30 cellular contexts compared by ENCODE assay signal in the genomic region with DNA sequence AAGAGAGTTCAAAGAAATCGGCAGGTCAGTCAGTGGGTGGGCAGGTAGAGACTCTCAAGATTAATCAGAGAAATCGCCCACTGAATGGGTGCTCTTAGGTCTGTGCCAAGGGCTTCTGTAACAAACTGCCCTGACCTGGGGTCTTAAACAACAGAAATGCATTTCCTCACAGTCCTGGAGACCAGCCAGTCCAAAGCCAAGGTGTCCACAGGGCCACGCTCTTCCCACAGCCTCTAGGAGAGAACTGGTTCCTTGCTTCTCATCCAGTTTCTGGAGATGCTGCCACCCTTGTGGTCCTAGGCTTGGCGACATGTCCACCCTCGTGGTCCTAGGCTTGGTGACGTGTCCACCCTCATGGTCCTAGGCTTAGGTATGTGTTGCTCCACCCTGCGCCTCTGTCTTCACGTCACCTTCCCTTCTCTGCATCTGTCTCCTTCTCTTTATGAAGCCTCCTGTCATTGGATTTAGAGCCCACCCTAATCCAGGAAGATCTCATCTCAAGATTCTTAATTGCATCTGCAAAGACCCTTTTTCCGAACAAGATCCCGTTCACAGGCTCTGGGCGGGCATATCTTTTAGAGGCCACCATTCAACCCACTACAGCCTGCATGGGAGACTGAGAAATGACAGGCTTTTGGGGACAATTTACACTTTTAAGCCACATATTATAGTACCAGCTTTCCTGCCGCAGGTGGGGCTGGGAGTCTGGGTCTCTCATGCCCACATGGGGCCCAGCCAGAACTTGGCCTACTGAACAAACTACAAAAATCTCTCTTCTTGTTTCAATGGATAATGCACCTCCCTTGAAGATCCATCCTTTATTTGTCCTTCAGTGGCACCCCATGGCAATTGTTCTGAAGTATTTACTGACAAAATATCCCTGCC.
"Had no signal": no experiment of that assay in that cellular context is flagged by ENCODE, and none has a peak within 500 bp of the region (broad histone marks: within the 10 kb centered on the region; RNA-seq: fewer than 3 reads in every experiment).

No MANE protein-coding gene starts in this region.

- H3K4me1 ChIP-seq: gastrocnemius medialis, lower lobe of right lung, prostate gland, tibial nerve had no signal

- H3K4me1 Mint-ChIP-seq: activated naive CD4-positive, alpha-beta T cell treated with anti-CD3 and anti-CD28 coated beads, Interleukin-2, amount 50 U/mL, for 24 hours; activated naive CD8-positive, alpha-beta T cell treated with anti-CD3 and anti-CD28 coated beads, Interleukin-2, amount 50 U/mL, for 24 hours; central memory CD8-positive, alpha-beta T cell; immature natural killer cell had no signal

- H3K27me3 ChIP-seq: gastrocnemius medialis, neutrophil, ovary, tibial nerve had no signal

- H3K4me3 Mint-ChIP-seq: activated naive CD4-positive, alpha-beta T cell treated with anti-CD3 and anti-CD28 coated beads, Interleukin-2, amount 50 U/mL, for 24 hours; activated naive CD8-positive, alpha-beta T cell treated with anti-CD3 and anti-CD28 coated beads, Interleukin-2, amount 50 U/mL, for 24 hours; activated T-cell treated with anti-CD3 and anti-CD28 coated beads, Interleukin-2, amount 50 U/mL, for 4 hours; central memory CD8-positive, alpha-beta T cell; immature natural killer cell; nephron; T-helper 2 cell treated with Interferon-gamma antibody and Interleukin-4, amounts not matched to agents 5 μg/mL and 100 μg/mL, for 36 hours had no signal

- H3K4me3 ChIP-seq: gastrocnemius medialis, lower lobe of right lung, mucosa of descending colon, ovary, prostate gland, tibial nerve had no signal

- H3K9me3 ChIP-seq: gastrocnemius medialis, lower lobe of right lung, mucosa of descending colon, neutrophil, ovary, prostate gland had no signal

- ATAC-seq: activated naive CD8-positive, alpha-beta T cell treated with anti-CD3 and anti-CD28 coated beads, Interleukin-2, amount 50 U/mL, for 24 hours; activated T-cell treated with anti-CD3 and anti-CD28 coated beads, Interleukin-2, amount 50 U/mL, for 4 hours; gastrocnemius medialis; left lobe of liver; mucosa of descending colon had no signal

- H3K27ac ChIP-seq: gastrocnemius medialis, lower lobe of right lung, neutrophil, ovary, prostate gland, tibial nerve had no signal

- H3K36me3 Mint-ChIP-seq: activated naive CD4-positive, alpha-beta T cell treated with anti-CD3 and anti-CD28 coated beads, Interleukin-2, amount 50 U/mL, for 24 hours; immature natural killer cell had no signal

- H3K27ac Mint-ChIP-seq: activated naive CD4-positive, alpha-beta T cell treated with anti-CD3 and anti-CD28 coated beads, Interleukin-2, amount 50 U/mL, for 24 hours; activated naive CD8-positive, alpha-beta T cell treated with anti-CD3 and anti-CD28 coated beads, Interleukin-2, amount 50 U/mL, for 24 hours; activated T-helper 2 cell treated with anti-CD3 and anti-CD28 coated beads, Interferon-gamma antibody, Interleukin-2, Interleukin-4, amounts not matched to agents 10 μg/mL and 5 μg/mL and 100 μg/mL, durations not matched to agents 14 hours and 24 hours and 36 hours; immature natural killer cell; nephron; T-helper 2 cell treated with Interferon-gamma antibody and Interleukin-4, amounts not matched to agents 5 μg/mL and 100 μg/mL, for 36 hours had no signal

- H3K9me3 Mint-ChIP-seq: activated naive CD4-positive, alpha-beta T cell treated with anti-CD3 and anti-CD28 coated beads, Interleukin-2, amount 50 U/mL, for 24 hours; activated naive CD8-positive, alpha-beta T cell treated with anti-CD3 and anti-CD28 coated beads, Interleukin-2, amount 50 U/mL, for 24 hours; activated T-helper 2 cell treated with anti-CD3 and anti-CD28 coated beads, Interferon-gamma antibody, Interleukin-2, Interleukin-4, amounts not matched to agents 10 μg/mL and 5 μg/mL and 100 μg/mL, durations not matched to agents 14 hours and 24 hours and 36 hours; central memory CD8-positive, alpha-beta T cell; immature natural killer cell; T-helper 2 cell treated with Interferon-gamma antibody and Interleukin-4, amounts not matched to agents 5 μg/mL and 100 μg/mL, for 36 hours had no signal

- FAIRE-seq: urothelium cell line had no signal

- H3K27me3 Mint-ChIP-seq: activated naive CD4-positive, alpha-beta T cell treated with anti-CD3 and anti-CD28 coated beads, Interleukin-2, amount 50 U/mL, for 24 hours had no signal

- DNase-seq: activated CD4-positive, alpha-beta T cell treated with anti-CD3 and anti-CD28 coated beads for 48 hours; activated CD4-positive, alpha-beta T cell treated with anti-CD3 and anti-CD28 coated beads, Interleukin-2, amount 50 U/mL, for 48 hours; activated CD8-positive, alpha-beta memory T cell treated with anti-CD3 and anti-CD28 coated beads for 24 hours; activated CD8-positive, alpha-beta memory T cell treated with anti-CD3 and anti-CD28 coated beads, Interleukin-2, amount 50 U/mL, for 4 hours; activated naive CD8-positive, alpha-beta T cell treated with anti-CD3 and anti-CD28 coated beads, Interleukin-2, amount 50 U/mL, for 24 hours; activated T-cell treated with anti-CD3 and anti-CD28 coated beads, Interleukin-2, amount 50 U/mL, for 4 hours; amygdala; effector CD8-positive, alpha-beta T cell; gastrocnemius medialis; glutamatergic neuron; hippocampal formation; immature natural killer cell; lower lobe of right lung; mesendoderm; mucosa of descending colon; retina; stimulated activated CD4-positive, alpha-beta T cell treated with anti-CD3 and anti-CD28 coated beads, Interleukin-2, amount 100 ng/mL, for 48 hours; stimulated activated naive CD4-positive, alpha-beta T cell treated with Interleukin-2 at 50 U/mL for 16 hours; T-helper 1 cell had no signal

- H3K36me3 ChIP-seq: gastrocnemius medialis, lower lobe of right lung, neutrophil, ovary, prostate gland, tibial nerve had no signal
